ENCODE assay signal across 8 cellular contexts in the genomic region with DNA sequence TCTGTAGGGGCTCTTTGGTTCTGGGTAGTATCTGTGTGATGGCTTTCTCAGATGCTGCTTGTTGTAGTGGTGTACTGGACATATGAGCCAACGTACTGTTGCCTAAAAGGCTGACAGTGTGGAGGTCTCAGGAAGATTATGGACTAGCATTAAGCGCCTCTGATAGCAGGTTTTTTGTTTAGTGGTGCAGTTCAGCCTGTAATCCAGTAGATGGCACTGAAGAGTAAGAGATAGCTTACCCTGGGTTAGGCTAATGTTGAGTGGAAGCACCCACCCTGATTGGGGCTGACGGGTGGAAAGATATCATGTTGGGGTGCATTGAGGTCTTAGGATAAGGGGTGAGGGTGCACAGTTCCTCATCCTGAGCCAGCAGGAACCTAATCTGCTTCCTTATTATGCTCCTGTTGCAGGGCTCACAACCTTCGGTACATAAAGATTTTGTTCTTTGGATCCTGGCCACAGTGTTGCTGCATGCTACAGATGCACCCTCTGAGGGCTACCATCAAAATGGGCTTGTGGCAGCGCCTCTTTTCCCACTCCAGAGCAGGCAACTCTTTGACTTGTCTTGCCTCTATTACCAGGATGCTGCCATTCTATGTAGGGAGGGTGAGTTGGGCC.
DNase-seq lines count a peak whose midpoint lies in the region; ATAC-seq and TF ChIP-seq lines count a peak whose summit lies in the region.

No MANE protein-coding gene starts in this region.

- ATAC-seq in DND-41 (ENCODE audit: insufficient read depth, low read depth) (peak; percentile 27; the same call in 1 of the 3 replicates), right lobe of liver (peak; percentile 59 to 76 (median 69)), GM19351 (IDR thresholded peaks at IDR 0.05; ENCODE audit: unreplicated experiment) (no peak)

- H3K9ac ChIP-seq in DND-41 (ENCODE audit: low read depth, low read length): no peak overlapping the region

- H3K27ac Mint-ChIP-seq in CD8-positive, alpha-beta memory T cell: peak overlapping the region in 1 of 8 donors; percentile 43

- no peaks in the 10 kb centered on the region for H3K79me2 ChIP-seq in DND-41 (ENCODE audit: insufficient read depth, low read length)

- DNase-seq in DND-41 (no peak), HFF-Myc (ENCODE audit: extremely low read depth, low read depth) (no peak), right lobe of liver (no peak), 8988T (no peak), Peyer's patch (no peak)
- DNase-seq in CD8-positive, alpha-beta memory T cell: no peak

- no peaks in the 10 kb centered on the region for H4K20me1 ChIP-seq in DND-41 (ENCODE audit: insufficient read depth, low read length)

- H3K4me1 Mint-ChIP-seq in CD8-positive, alpha-beta memory T cell: no peaks in the 10 kb centered on the region

- H2AFZ ChIP-seq in DND-41 (ENCODE audit: low read depth, low read length): 0 out of 2 replicates have a peak overlapping the region, but pooled peaks have one; percentile 6

- no peaks in the 10 kb centered on the region for H3K27me3 ChIP-seq in DND-41 (ENCODE audit: insufficient read depth, low read length, poor library complexity)
- no peaks in the 10 kb centered on the region for H3K27me3 ChIP-seq in right lobe of liver
- no peaks in the 10 kb centered on the region for H3K27me3 ChIP-seq in CD8-positive, alpha-beta memory T cell (ENCODE audit: insufficient read depth, low read length, poor library complexity, severe bottlenecking)
- no peaks in the 10 kb centered on the region for H3K27me3 ChIP-seq in Peyer's patch

- no peak overlapping the region for H3K4me3 Mint-ChIP-seq in CD8-positive, alpha-beta memory T cell

- CTCF ChIA-PET in CD8-positive, alpha-beta memory T cell (lab: Charles Lee): no interaction called here

- no peaks in the 10 kb centered on the region for H3K4me1 ChIP-seq in DND-41 (ENCODE audit: insufficient read depth, low read length)
- H3K4me1 ChIP-seq in right lobe of liver: no peaks in the 10 kb centered on the region
- H3K4me1 ChIP-seq in CD8-positive, alpha-beta memory T cell (ENCODE audit: insufficient read depth, low read length): no peaks in the 10 kb centered on the region
- no peaks in the 10 kb centered on the region for H3K4me1 ChIP-seq in Peyer's patch

- peak; percentile 67 for TF ChIP-seq CTCF in DND-41 (IDR thresholded peaks at IDR 0.05; ENCODE audit: borderline replicate concordance, extremely low read depth, low read length, poor library complexity, severe bottlenecking)
- peak; percentile 60 for TF ChIP-seq CTCF in HFF-Myc (IDR thresholded peaks at IDR 0.05; ENCODE audit: low read depth, low read length, missing control alignments)
- TF ChIP-seq CTCF in VCaP (conservative IDR thresholded peaks at IDR 0.05): peak; percentile 22; the same call in 1 of the 2 replicates
- TF ChIP-seq CTCF in right lobe of liver (IDR thresholded peaks at IDR 0.05): peak; percentile 37 to 53 (median 44)
- TF ChIP-seq CTCF in Peyer's patch (IDR thresholded peaks at IDR 0.05): no peak

- H3K9me3 ChIP-seq in DND-41 (ENCODE audit: insufficient read depth, low read length, severe bottlenecking) (peaks cover 15% of the 10 kb centered on the region), right lobe of liver (no peaks in the 10 kb centered on the region), Peyer's patch (no peaks in the 10 kb centered on the region)
- peaks cover 3% of the 10 kb centered on the region for H3K9me3 ChIP-seq in CD8-positive, alpha-beta memory T cell (ENCODE audit: low read length)

- no peak overlapping the region for H3K4me3 ChIP-seq in DND-41 (ENCODE audit: low read depth in 1 of 2, low read length in 2 of 2)
- no peak overlapping the region for H3K4me3 ChIP-seq in HFF-Myc (replicated peaks; ENCODE audit: low read depth, low read length)
- H3K4me3 ChIP-seq in right lobe of liver: no peak overlapping the region
- H3K4me3 ChIP-seq in CD8-positive, alpha-beta memory T cell (ENCODE audit: low read length): no peak overlapping the region
- H3K4me3 ChIP-seq in Peyer's patch: no peak overlapping the region

- intact Hi-C loops in right lobe of liver (cut with DNase I): no loop called here

- H3K36me3 Mint-ChIP-seq in CD8-positive, alpha-beta memory T cell: peaks cover 0 to 3% (median 0%) of the 10 kb centered on the region in 3 donors

- no peak overlapping the region for H3K4me2 ChIP-seq in DND-41 (ENCODE audit: insufficient read depth, low read length)

- H3K9me3 Mint-ChIP-seq in CD8-positive, alpha-beta memory T cell: peaks cover 27 to 57% (median 47%) of the 10 kb centered on the region in 5 donors

- H3K36me3 ChIP-seq in DND-41 (ENCODE audit: insufficient read depth, low read length) (no peaks in the 10 kb centered on the region), right lobe of liver (no peaks in the 10 kb centered on the region), Peyer's patch (no peaks in the 10 kb centered on the region)
- H3K36me3 ChIP-seq in CD8-positive, alpha-beta memory T cell (ENCODE audit: insufficient read depth, low read length): no peaks in the 10 kb centered on the region

- peaks cover 5 to 9% of the 10 kb centered on the region in 2 donors for H3K27me3 Mint-ChIP-seq in CD8-positive, alpha-beta memory T cell

- TF ChIP-seq POLR2A in right lobe of liver (IDR thresholded peaks at IDR 0.05) (no peak), Peyer's patch (IDR thresholded peaks at IDR 0.05) (no peak)

- POLR2A ChIA-PET in CD8-positive, alpha-beta memory T cell (lab: Charles Lee): no interaction called here

- 59% methylated on average over 4 of the region's 5 CpGs for WGBS in right lobe of liver (ENCODE audit: insufficient coverage, low coverage, low lambda C conversion rate, missing lambda C conversion rate)

- H3K27ac ChIP-seq in DND-41 (ENCODE audit: low read length) (no peak overlapping the region), VCaP (no peak overlapping the region), right lobe of liver (no peak overlapping the region), Peyer's patch (no peak overlapping the region)
- no peak overlapping the region for H3K27ac ChIP-seq in CD8-positive, alpha-beta memory T cell (ENCODE audit: low read depth, low read length)

Comparison
In these comparisons a context has a peak if more than half of its experiments do, and no peak if none do; other contexts are left out.
1. CTCF ChIP-seq: peak in DND-41 (single experiment), HFF-Myc (single experiment), VCaP (single experiment) and right lobe of liver (4 of 4); none in Peyer's patch (0 of 6).